In genomic region chr16:87835882-87836331, GRCh38 we compare ENCODE assay signal across 29 cellular contexts. TPM values are rescaled to one million over a fixed set of nuclear protein-coding genes. Genes with fewer than 3 reads are reported as not detected.
DNase-seq lines count a peak whose midpoint lies in the region; ATAC-seq and TF ChIP-seq lines count a peak whose summit lies in the region.
"Had no signal": no experiment of that assay in that cellular context is flagged by ENCODE, and none has a peak within 500 bp of the region (broad histone marks: within the 10 kb centered on the region; RNA-seq: fewer than 3 reads in every experiment).

No MANE protein-coding gene starts in this region.

- H3K36me3 Mint-ChIP-seq in activated CD4-positive, alpha-beta T cell treated with anti-CD3 and anti-CD28 coated beads for 36 hours (ENCODE audit: low read depth) = peaks cover 58% of the 10 kb centered on the region
- peaks cover 31% of the 10 kb centered on the region for H3K36me3 Mint-ChIP-seq in activated CD4-positive, alpha-beta T cell treated with anti-CD3 and anti-CD28 coated beads, Interleukin-2, amount 10 ng/mL, durations not matched to agents 7 days and 5 days (ENCODE audit: low read depth)
- peaks cover 98% of the 10 kb centered on the region for H3K36me3 Mint-ChIP-seq in Calu3 (ENCODE audit: insufficient read depth, unreplicated experiment)

- H3K27ac Mint-ChIP-seq in activated CD4-positive, alpha-beta T cell treated with anti-CD3 and anti-CD28 coated beads for 36 hours = no peak overlapping the region
- H3K27ac Mint-ChIP-seq in activated CD4-positive, alpha-beta T cell treated with anti-CD3 and anti-CD28 coated beads, Interleukin-2, amount 10 ng/mL, durations not matched to agents 7 days and 5 days = no peak overlapping the region
- H3K27ac Mint-ChIP-seq in Calu3 (ENCODE audit: unreplicated experiment) = no peak overlapping the region
- H3K27ac Mint-ChIP-seq: B cell; GM23338; stimulated activated naive CD8-positive, alpha-beta T cell treated with anti-CD3 and anti-CD28 coated beads, Interleukin-15, Interleukin-2, amounts not matched to agents 100 ng/mL and 50 ng/mL, for 24 hours; T-helper 2 cell treated with Interferon-gamma antibody and Interleukin-4, amounts not matched to agents 5 μg/mL and 100 μg/mL, for 36 hours had no signal

- no peaks in the 10 kb centered on the region for H3K9me3 Mint-ChIP-seq in activated CD4-positive, alpha-beta T cell treated with anti-CD3 and anti-CD28 coated beads for 36 hours (ENCODE audit: low read depth)
- H3K9me3 Mint-ChIP-seq in activated CD4-positive, alpha-beta T cell treated with anti-CD3 and anti-CD28 coated beads, Interleukin-2, amount 10 ng/mL, durations not matched to agents 7 days and 5 days = no peaks in the 10 kb centered on the region
- no peaks in the 10 kb centered on the region for H3K9me3 Mint-ChIP-seq in Calu3 (ENCODE audit: low read depth, unreplicated experiment)
- H3K9me3 Mint-ChIP-seq: activated CD4-positive, alpha-beta memory T cell treated with anti-CD3 and anti-CD28 coated beads for 36 hours; GM23338; stimulated activated naive CD8-positive, alpha-beta T cell treated with anti-CD3 and anti-CD28 coated beads, Interleukin-15, Interleukin-2, amounts not matched to agents 100 ng/mL and 50 ng/mL, for 24 hours; T-helper 2 cell treated with Interferon-gamma antibody and Interleukin-4, amounts not matched to agents 5 μg/mL and 100 μg/mL, for 36 hours had no signal

- intact Hi-C loops in activated CD4-positive, alpha-beta T cell treated with anti-CD3 and anti-CD28 coated beads for 36 hours (cut with DNase I, micrococcal nuclease) = no loop called here
- intact Hi-C loops in right cardiac atrium (cut with DNase I) (no loop called here), Calu3 (cut with micrococcal nuclease; ENCODE audit: unreplicated experiment) (no loop called here)

- WGBS in right cardiac atrium = 72% methylated on average over 20 of the region's 20 CpGs

- CTCF ChIA-PET in activated CD4-positive, alpha-beta T cell treated with anti-CD3 and anti-CD28 coated beads for 36 hours (lab: Charles Lee) = interaction anchor here (0.8 to 1.1 kb wide), 3 partner anchors 14 to 57 kb away, joined by 4 to 7 read pairs (median 5); no protein-coding TSS in a partner anchor
- CTCF ChIA-PET in activated CD4-positive, alpha-beta T cell treated with anti-CD3 and anti-CD28 coated beads, Interleukin-2, amount 10 ng/mL, durations not matched to agents 7 days and 5 days (lab: Charles Lee) = interaction anchor here (0.6 to 3.3 kb wide), 4 partner anchors 11 to 59 kb away, joined by 3 to 12 read pairs (median 8); no protein-coding TSS in a partner anchor
- CTCF ChIA-PET in Calu3 (lab: Charles Lee) = interaction anchor here (2.0 kb wide), 1 partner anchor 29 kb away, joined by 5 read pairs; no protein-coding TSS in a partner anchor

- POLR2A ChIA-PET in activated CD4-positive, alpha-beta T cell treated with anti-CD3 and anti-CD28 coated beads for 36 hours (lab: Charles Lee) = interaction anchor here (1.8 kb wide), 1 partner anchor 11 kb away, joined by 5 read pairs; no protein-coding TSS in a partner anchor
- POLR2A ChIA-PET in activated CD4-positive, alpha-beta T cell treated with anti-CD3 and anti-CD28 coated beads, Interleukin-2, amount 10 ng/mL, durations not matched to agents 7 days and 5 days (lab: Charles Lee) = no interaction called here

- no TSS peak for BruUV-seq in Calu3 (replicated peaks; lab: Mats Ljungman, UMichigan)

- H3K4me1 ChIP-seq in right cardiac atrium (ENCODE audit: control insufficient read depth, insufficient read depth, low read length) = peaks cover 2% of the 10 kb centered on the region
- H3K4me1 ChIP-seq: lower lobe of right lung had no signal

- H3K4me3 ChIP-seq in right cardiac atrium (ENCODE audit: low read length) = no peak overlapping the region
- H3K4me3 ChIP-seq: GM23338, lower lobe of right lung, Peyer's patch, tibial nerve had no signal

- no peak for TF ChIP-seq CTCF in Calu3 (IDR thresholded peaks at IDR 0.05; ENCODE audit: unreplicated experiment)

- H3K4me1 Mint-ChIP-seq in activated CD4-positive, alpha-beta T cell treated with anti-CD3 and anti-CD28 coated beads for 36 hours = no peaks in the 10 kb centered on the region
- H3K4me1 Mint-ChIP-seq in activated CD4-positive, alpha-beta T cell treated with anti-CD3 and anti-CD28 coated beads, Interleukin-2, amount 10 ng/mL, durations not matched to agents 7 days and 5 days = peaks cover 3% of the 10 kb centered on the region
- H3K4me1 Mint-ChIP-seq in Calu3 (ENCODE audit: low read depth, unreplicated experiment) = no peaks in the 10 kb centered on the region

- H3K27ac ChIP-seq in right cardiac atrium (ENCODE audit: low read length) = no peak overlapping the region
- H3K27ac ChIP-seq: lower lobe of right lung, neutrophil, Peyer's patch, VCaP had no signal

- no peaks in the 10 kb centered on the region for H3K9me3 ChIP-seq in right cardiac atrium (ENCODE audit: control insufficient read depth, low read length)
- H3K9me3 ChIP-seq: lower lobe of right lung, neutrophil, Peyer's patch, tibial nerve had no signal

- no peak for ATAC-seq in activated CD4-positive, alpha-beta T cell treated with anti-CD3 and anti-CD28 coated beads for 36 hours
- peak; percentile 13 to 36 for ATAC-seq in right cardiac atrium
- ATAC-seq in GM18868 (IDR thresholded peaks at IDR 0.05; ENCODE audit: unreplicated experiment) = no peak
- ATAC-seq: esophagus mucosa, GM23338, lower lobe of right lung had no signal

- H3K27me3 ChIP-seq in right cardiac atrium (ENCODE audit: control insufficient read depth, insufficient read depth) = no peaks in the 10 kb centered on the region
- H3K27me3 ChIP-seq: neutrophil, Peyer's patch, tibial nerve had no signal

- H3K4me3 Mint-ChIP-seq in activated CD4-positive, alpha-beta T cell treated with anti-CD3 and anti-CD28 coated beads for 36 hours = no peak overlapping the region
- no peak overlapping the region for H3K4me3 Mint-ChIP-seq in activated CD4-positive, alpha-beta T cell treated with anti-CD3 and anti-CD28 coated beads, Interleukin-2, amount 10 ng/mL, durations not matched to agents 7 days and 5 days
- no peak overlapping the region for H3K4me3 Mint-ChIP-seq in Calu3 (ENCODE audit: low read depth, unreplicated experiment)
- H3K4me3 Mint-ChIP-seq: activated CD4-positive, alpha-beta memory T cell treated with anti-CD3 and anti-CD28 coated beads for 36 hours; B cell; GM23338; stimulated activated naive CD8-positive, alpha-beta T cell treated with anti-CD3 and anti-CD28 coated beads, Interleukin-15, Interleukin-2, amounts not matched to agents 100 ng/mL and 50 ng/mL, for 24 hours; T-helper 2 cell treated with Interferon-gamma antibody and Interleukin-4, amounts not matched to agents 5 μg/mL and 100 μg/mL, for 36 hours had no signal

- no peaks in the 10 kb centered on the region for H3K27me3 Mint-ChIP-seq in activated CD4-positive, alpha-beta T cell treated with anti-CD3 and anti-CD28 coated beads for 36 hours
- H3K27me3 Mint-ChIP-seq in activated CD4-positive, alpha-beta T cell treated with anti-CD3 and anti-CD28 coated beads, Interleukin-2, amount 10 ng/mL, durations not matched to agents 7 days and 5 days = no peaks in the 10 kb centered on the region
- no peaks in the 10 kb centered on the region for H3K27me3 Mint-ChIP-seq in Calu3 (ENCODE audit: unreplicated experiment)
- H3K27me3 Mint-ChIP-seq: activated CD4-positive, alpha-beta memory T cell treated with anti-CD3 and anti-CD28 coated beads for 36 hours; B cell; stimulated activated naive CD8-positive, alpha-beta T cell treated with anti-CD3 and anti-CD28 coated beads, Interleukin-15, Interleukin-2, amounts not matched to agents 100 ng/mL and 50 ng/mL, for 24 hours had no signal

- DNase-seq in activated CD4-positive, alpha-beta T cell treated with anti-CD3 and anti-CD28 coated beads for 36 hours = peak; percentile 7
- no peak for DNase-seq in activated CD4-positive, alpha-beta T cell treated with anti-CD3 and anti-CD28 coated beads, Interleukin-2, amount 10 ng/mL, durations not matched to agents 7 days and 5 days
- DNase-seq in HUDEP-2 (lab: John Stamatoyannopoulos, UW; ENCODE audit: unreplicated experiment in 76 of 76) (peak in 49 of 76 experiments; percentile 11 to 70 (median 37)), cerebellum (ENCODE audit: low spot score) (peak; percentile 64), right cardiac atrium (peak; percentile 63 to 84 (median 79)), Calu3 (no peak), NCI-H2171 (lab: John Stamatoyannopoulos, UW) (no peak)
- DNase-seq: 8988T; activated CD4-positive, alpha-beta memory T cell treated with anti-CD3 and anti-CD28 coated beads for 36 hours; activated naive CD4-positive, alpha-beta T cell treated with anti-CD3 and anti-CD28 coated beads, Interleukin-2, amount 50 U/mL, for 16 hours; aorta; EL; IMR-90; islet precursor cell; lower lobe of right lung; NCI-H1436; NCI-H510A treated with DMSO at 0.1 percent for 48 hours; Peyer's patch; small intestine; stimulated activated CD4-positive, alpha-beta T cell treated with anti-CD3 and anti-CD28 coated beads, Interleukin-4, amount 100 ng/mL, for 24 hours had no signal

RNA-seq across cellular contexts. Expression of gene SLC7A5, which starts 33.4 kb away (rescaled TPM):
- total RNA-seq in activated CD4-positive, alpha-beta T cell treated with anti-CD3 and anti-CD28 coated beads for 36 hours = 100 to 1,000 TPM; 337 to 354 TPM
- total RNA-seq in activated CD4-positive, alpha-beta T cell treated with anti-CD3 and anti-CD28 coated beads, Interleukin-2, amount 10 ng/mL, durations not matched to agents 7 days and 5 days = 10 to 100 TPM; 73.1 to 77.1 TPM
- total RNA-seq in cerebellum (22.0 TPM), right cardiac atrium (10 to 100 TPM in 2 of 4 donors, 1 to 10 TPM in 2; 6.6 to 23.3 (median 10.3) TPM), Calu3 (2022) (379 and 501 TPM in 2 replicates)
- 11.6 TPM for polyA plus RNA-seq in right cardiac atrium

Comparison
In these comparisons a context has a peak if more than half of its experiments do, and no peak if none do; other contexts are left out.
1. DNase-seq: peak in activated CD4-positive, alpha-beta T cell treated with anti-CD3 and anti-CD28 coated beads for 36 hours (single experiment), HUDEP-2 (49 of 76), cerebellum (single experiment) and right cardiac atrium (3 of 3); none in activated CD4-positive, alpha-beta T cell treated with anti-CD3 and anti-CD28 coated beads, Interleukin-2, amount 10 ng/mL, durations not matched to agents 7 days and 5 days (single experiment), Calu3 (single experiment) and NCI-H2171 (single experiment).
2. ATAC-seq: peak in right cardiac atrium (2 of 2); none in activated CD4-positive, alpha-beta T cell treated with anti-CD3 and anti-CD28 coated beads for 36 hours (single experiment) and GM18868 (single experiment).